1 cellular context compared by ENCODE assay signal in the genomic region with DNA sequence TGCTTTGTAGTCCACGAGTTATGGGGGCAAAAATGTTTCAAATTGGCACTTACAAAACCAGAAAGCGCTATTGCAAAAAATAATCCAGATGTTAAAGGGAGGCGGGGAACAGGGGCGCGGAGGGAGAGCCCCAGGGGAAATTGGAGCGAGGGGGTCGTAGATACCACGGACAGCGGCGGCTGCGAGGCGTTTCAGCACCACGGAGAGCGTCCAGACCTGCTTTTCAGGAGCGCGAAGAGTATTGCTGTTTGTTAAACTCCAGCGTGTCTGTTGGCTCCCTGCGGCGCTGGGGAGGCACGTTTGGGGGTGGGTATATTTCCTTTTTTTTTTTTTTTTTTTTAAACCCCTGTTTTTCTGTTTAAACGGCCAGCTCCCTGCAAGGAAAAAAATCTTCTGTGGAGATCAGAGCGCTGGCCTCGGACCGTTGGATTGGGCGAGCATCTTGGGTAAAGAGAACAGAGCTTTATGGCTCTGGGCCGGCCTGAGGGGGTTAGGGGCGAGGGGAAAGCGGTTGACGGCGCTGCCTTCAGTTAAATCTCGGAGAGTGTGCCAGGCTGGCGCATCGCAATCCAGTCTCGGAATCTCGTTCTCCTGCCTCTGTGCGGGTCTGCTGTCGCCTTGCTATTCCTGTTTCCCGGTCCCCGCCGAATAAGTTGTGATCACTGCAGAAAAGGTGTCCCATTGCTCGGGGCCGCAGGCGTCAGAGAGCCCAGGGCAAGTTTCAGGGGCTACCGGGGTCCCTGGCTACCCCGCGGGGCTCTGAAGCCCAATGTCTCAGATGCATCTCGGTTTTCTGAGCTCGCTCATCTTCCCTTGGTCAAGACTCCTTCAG.
TF ChIP-seq lines count a peak whose summit lies in the region.

A gene (minus strand): TSS at position 288 of the 832 bp plus-strand sequence. CDS start 302 bp downstream, outside the sequence.

TF ChIP-seq in K562, 482 proteins besides CTCF, POLR2A, EP300 and RAD21 (continued from another document and continues in another):
- TF ChIP-seq ETV1 (tag; conservative IDR thresholded peaks at IDR 0.05; ENCODE audit: low read depth) (no peak), HMG20A (CRISPR knock-in tag; conservative IDR thresholded peaks at IDR 0.05) (no peak), ZNF354B (CRISPR knock-in tag; IDR thresholded peaks at IDR 0.05) (no peak), TAF15 (IDR thresholded peaks at IDR 0.05; ENCODE audit: low read depth, low read length) (no peak), KDM1A (IDR thresholded peaks at IDR 0.05) (no peak), ZNF311 (CRISPR knock-in tag; IDR thresholded peaks at IDR 0.05) (0 out of 2 replicates have a peak, but pooled peaks have one; percentile 55), KAT8 (IDR thresholded peaks at IDR 0.05; ENCODE audit: low read depth) (no peak), ZNF146 (CRISPR knock-in tag; IDR thresholded peaks at IDR 0.05; ENCODE audit: unreplicated experiment) (peak; percentile 64), ZNF57 (CRISPR knock-in tag; IDR thresholded peaks at IDR 0.05) (no peak), ZNF764 (CRISPR knock-in tag; IDR thresholded peaks at IDR 0.05; ENCODE audit: low read depth) (no peak), ZNF431 (CRISPR knock-in tag; IDR thresholded peaks at IDR 0.05) (peak; percentile 76; the same call in 1 of the 2 replicates), IFI16 (CRISPR knock-in tag; IDR thresholded peaks at IDR 0.05) (no peak), ZBTB7A (IDR thresholded peaks at IDR 0.05; ENCODE audit: borderline replicate concordance, control insufficient read depth, low read depth, low read length) (peak; percentile 55; the same call in 1 of the 2 replicates), GTF2E2 (tag; IDR thresholded peaks at IDR 0.05) (no peak), KLF16 (IDR thresholded peaks at IDR 0.05) (no peak), IRF2 (CRISPR knock-in tag; IDR thresholded peaks at IDR 0.05) (peak; percentile 52; the same call in 1 of the 2 replicates), ZNF212 (CRISPR knock-in tag; IDR thresholded peaks at IDR 0.05) (no peak), RBBP5 (IDR thresholded peaks at IDR 0.05; ENCODE audit: borderline replicate concordance, insufficient read depth, low read length, poor library complexity, severe bottlenecking) (no peak), ARHGAP35 (IDR thresholded peaks at IDR 0.05; ENCODE audit: partially characterized antibody) (no peak), MAZ (CRISPR knock-in tag; conservative IDR thresholded peaks at IDR 0.05 in 1 of 2, IDR thresholded peaks at IDR 0.05 in 1 of 2) (peak in 1 of 2 experiments; percentile 98; a peak in 2 of 4 replicates), PYGO2 (tag; IDR thresholded peaks at IDR 0.05) (no peak)
- TF ChIP-seq, protein P1, sequence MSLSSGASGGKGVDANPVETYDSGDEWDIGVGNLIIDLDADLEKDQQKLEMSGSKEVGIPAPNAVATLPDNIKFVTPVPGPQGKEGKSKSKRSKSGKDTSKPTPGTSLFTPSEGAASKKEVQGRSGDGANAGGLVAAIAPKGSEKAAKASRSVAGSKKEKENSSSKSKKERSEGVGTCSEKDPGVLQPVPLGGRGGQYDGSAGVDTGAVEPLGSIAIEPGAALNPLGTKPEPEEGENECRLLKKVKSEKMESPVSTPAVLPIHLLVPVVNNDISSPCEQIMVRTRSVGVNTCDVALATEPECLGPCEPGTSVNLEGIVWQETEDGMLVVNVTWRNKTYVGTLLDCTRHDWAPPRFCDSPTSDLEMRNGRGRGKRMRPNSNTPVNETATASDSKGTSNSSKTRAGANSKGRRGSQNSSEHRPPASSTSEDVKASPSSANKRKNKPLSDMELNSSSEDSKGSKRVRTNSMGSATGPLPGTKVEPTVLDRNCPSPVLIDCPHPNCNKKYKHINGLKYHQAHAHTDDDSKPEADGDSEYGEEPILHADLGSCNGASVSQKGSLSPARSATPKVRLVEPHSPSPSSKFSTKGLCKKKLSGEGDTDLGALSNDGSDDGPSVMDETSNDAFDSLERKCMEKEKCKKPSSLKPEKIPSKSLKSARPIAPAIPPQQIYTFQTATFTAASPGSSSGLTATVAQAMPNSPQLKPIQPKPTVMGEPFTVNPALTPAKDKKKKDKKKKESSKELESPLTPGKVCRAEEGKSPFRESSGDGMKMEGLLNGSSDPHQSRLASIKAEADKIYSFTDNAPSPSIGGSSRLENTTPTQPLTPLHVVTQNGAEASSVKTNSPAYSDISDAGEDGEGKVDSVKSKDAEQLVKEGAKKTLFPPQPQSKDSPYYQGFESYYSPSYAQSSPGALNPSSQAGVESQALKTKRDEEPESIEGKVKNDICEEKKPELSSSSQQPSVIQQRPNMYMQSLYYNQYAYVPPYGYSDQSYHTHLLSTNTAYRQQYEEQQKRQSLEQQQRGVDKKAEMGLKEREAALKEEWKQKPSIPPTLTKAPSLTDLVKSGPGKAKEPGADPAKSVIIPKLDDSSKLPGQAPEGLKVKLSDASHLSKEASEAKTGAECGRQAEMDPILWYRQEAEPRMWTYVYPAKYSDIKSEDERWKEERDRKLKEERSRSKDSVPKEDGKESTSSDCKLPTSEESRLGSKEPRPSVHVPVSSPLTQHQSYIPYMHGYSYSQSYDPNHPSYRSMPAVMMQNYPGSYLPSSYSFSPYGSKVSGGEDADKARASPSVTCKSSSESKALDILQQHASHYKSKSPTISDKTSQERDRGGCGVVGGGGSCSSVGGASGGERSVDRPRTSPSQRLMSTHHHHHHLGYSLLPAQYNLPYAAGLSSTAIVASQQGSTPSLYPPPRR (CRISPR knock-in tag; IDR thresholded peaks at IDR 0.05; ENCODE audit: borderline replicate concordance), result peak; percentile 67; the same call in 1 of the 2 replicates
- TF ChIP-seq, protein P2, sequence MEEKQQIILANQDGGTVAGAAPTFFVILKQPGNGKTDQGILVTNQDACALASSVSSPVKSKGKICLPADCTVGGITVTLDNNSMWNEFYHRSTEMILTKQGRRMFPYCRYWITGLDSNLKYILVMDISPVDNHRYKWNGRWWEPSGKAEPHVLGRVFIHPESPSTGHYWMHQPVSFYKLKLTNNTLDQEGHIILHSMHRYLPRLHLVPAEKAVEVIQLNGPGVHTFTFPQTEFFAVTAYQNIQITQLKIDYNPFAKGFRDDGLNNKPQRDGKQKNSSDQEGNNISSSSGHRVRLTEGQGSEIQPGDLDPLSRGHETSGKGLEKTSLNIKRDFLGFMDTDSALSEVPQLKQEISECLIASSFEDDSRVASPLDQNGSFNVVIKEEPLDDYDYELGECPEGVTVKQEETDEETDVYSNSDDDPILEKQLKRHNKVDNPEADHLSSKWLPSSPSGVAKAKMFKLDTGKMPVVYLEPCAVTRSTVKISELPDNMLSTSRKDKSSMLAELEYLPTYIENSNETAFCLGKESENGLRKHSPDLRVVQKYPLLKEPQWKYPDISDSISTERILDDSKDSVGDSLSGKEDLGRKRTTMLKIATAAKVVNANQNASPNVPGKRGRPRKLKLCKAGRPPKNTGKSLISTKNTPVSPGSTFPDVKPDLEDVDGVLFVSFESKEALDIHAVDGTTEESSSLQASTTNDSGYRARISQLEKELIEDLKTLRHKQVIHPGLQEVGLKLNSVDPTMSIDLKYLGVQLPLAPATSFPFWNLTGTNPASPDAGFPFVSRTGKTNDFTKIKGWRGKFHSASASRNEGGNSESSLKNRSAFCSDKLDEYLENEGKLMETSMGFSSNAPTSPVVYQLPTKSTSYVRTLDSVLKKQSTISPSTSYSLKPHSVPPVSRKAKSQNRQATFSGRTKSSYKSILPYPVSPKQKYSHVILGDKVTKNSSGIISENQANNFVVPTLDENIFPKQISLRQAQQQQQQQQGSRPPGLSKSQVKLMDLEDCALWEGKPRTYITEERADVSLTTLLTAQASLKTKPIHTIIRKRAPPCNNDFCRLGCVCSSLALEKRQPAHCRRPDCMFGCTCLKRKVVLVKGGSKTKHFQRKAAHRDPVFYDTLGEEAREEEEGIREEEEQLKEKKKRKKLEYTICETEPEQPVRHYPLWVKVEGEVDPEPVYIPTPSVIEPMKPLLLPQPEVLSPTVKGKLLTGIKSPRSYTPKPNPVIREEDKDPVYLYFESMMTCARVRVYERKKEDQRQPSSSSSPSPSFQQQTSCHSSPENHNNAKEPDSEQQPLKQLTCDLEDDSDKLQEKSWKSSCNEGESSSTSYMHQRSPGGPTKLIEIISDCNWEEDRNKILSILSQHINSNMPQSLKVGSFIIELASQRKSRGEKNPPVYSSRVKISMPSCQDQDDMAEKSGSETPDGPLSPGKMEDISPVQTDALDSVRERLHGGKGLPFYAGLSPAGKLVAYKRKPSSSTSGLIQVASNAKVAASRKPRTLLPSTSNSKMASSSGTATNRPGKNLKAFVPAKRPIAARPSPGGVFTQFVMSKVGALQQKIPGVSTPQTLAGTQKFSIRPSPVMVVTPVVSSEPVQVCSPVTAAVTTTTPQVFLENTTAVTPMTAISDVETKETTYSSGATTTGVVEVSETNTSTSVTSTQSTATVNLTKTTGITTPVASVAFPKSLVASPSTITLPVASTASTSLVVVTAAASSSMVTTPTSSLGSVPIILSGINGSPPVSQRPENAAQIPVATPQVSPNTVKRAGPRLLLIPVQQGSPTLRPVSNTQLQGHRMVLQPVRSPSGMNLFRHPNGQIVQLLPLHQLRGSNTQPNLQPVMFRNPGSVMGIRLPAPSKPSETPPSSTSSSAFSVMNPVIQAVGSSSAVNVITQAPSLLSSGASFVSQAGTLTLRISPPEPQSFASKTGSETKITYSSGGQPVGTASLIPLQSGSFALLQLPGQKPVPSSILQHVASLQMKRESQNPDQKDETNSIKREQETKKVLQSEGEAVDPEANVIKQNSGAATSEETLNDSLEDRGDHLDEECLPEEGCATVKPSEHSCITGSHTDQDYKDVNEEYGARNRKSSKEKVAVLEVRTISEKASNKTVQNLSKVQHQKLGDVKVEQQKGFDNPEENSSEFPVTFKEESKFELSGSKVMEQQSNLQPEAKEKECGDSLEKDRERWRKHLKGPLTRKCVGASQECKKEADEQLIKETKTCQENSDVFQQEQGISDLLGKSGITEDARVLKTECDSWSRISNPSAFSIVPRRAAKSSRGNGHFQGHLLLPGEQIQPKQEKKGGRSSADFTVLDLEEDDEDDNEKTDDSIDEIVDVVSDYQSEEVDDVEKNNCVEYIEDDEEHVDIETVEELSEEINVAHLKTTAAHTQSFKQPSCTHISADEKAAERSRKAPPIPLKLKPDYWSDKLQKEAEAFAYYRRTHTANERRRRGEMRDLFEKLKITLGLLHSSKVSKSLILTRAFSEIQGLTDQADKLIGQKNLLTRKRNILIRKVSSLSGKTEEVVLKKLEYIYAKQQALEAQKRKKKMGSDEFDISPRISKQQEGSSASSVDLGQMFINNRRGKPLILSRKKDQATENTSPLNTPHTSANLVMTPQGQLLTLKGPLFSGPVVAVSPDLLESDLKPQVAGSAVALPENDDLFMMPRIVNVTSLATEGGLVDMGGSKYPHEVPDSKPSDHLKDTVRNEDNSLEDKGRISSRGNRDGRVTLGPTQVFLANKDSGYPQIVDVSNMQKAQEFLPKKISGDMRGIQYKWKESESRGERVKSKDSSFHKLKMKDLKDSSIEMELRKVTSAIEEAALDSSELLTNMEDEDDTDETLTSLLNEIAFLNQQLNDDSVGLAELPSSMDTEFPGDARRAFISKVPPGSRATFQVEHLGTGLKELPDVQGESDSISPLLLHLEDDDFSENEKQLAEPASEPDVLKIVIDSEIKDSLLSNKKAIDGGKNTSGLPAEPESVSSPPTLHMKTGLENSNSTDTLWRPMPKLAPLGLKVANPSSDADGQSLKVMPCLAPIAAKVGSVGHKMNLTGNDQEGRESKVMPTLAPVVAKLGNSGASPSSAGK (IDR thresholded peaks at IDR 0.05), result no peak
- TF ChIP-seq, protein P3, sequence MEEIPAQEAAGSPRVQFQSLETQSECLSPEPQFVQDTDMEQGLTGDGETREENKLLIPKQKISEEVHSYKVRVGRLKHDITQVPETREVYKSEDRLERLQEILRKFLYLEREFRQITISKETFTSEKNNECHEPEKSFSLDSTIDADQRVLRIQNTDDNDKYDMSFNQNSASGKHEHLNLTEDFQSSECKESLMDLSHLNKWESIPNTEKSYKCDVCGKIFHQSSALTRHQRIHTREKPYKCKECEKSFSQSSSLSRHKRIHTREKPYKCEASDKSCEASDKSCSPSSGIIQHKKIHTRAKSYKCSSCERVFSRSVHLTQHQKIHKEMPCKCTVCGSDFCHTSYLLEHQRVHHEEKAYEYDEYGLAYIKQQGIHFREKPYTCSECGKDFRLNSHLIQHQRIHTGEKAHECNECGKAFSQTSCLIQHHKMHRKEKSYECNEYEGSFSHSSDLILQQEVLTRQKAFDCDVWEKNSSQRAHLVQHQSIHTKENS (CRISPR knock-in tag; IDR thresholded peaks at IDR 0.05), result no peak
- TF ChIP-seq, protein P4, sequence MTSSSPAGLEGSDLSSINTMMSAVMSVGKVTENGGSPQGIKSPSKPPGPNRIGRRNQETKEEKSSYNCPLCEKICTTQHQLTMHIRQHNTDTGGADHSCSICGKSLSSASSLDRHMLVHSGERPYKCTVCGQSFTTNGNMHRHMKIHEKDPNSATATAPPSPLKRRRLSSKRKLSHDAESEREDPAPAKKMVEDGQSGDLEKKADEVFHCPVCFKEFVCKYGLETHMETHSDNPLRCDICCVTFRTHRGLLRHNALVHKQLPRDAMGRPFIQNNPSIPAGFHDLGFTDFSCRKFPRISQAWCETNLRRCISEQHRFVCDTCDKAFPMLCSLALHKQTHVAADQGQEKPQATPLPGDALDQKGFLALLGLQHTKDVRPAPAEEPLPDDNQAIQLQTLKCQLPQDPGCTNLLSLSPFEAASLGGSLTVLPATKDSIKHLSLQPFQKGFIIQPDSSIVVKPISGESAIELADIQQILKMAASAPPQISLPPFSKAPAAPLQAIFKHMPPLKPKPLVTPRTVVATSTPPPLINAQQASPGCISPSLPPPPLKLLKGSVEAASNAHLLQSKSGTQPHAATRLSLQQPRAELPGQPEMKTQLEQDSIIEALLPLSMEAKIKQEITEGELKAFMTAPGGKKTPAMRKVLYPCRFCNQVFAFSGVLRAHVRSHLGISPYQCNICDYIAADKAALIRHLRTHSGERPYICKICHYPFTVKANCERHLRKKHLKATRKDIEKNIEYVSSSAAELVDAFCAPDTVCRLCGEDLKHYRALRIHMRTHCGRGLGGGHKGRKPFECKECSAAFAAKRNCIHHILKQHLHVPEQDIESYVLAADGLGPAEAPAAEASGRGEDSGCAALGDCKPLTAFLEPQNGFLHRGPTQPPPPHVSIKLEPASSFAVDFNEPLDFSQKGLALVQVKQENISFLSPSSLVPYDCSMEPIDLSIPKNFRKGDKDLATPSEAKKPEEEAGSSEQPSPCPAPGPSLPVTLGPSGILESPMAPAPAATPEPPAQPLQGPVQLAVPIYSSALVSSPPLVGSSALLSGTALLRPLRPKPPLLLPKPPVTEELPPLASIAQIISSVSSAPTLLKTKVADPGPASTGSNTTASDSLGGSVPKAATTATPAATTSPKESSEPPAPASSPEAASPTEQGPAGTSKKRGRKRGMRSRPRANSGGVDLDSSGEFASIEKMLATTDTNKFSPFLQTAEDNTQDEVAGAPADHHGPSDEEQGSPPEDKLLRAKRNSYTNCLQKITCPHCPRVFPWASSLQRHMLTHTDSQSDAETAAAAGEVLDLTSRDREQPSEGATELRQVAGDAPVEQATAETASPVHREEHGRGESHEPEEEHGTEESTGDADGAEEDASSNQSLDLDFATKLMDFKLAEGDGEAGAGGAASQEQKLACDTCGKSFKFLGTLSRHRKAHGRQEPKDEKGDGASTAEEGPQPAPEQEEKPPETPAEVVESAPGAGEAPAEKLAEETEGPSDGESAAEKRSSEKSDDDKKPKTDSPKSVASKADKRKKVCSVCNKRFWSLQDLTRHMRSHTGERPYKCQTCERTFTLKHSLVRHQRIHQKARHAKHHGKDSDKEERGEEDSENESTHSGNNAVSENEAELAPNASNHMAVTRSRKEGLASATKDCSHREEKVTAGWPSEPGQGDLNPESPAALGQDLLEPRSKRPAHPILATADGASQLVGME (CRISPR knock-in tag; IDR thresholded peaks at IDR 0.05), result no peak
